ENCODE assay signal across 1 cellular context in genomic region chr5:57173318-57174127, GRCh38.
A peak's percentile ranks its signal among the peaks of the same experiment; 100 is the strongest.
TF ChIP-seq lines count a peak whose summit lies in the region.

Gene GPBP1 (plus strand): TSS chr5:57174059. CDS start chr5:57214131, 40,072 bp downstream.

TF ChIP-seq in HEK293, 187 proteins besides CTCF, POLR2A, EP300 and RAD21 (continued from another document and continues in another):
- peak; percentile 50; the same call in 1 of the 2 replicates for TF ChIP-seq KLF7 (tag by site-specific recombination; IDR thresholded peaks at IDR 0.05; ENCODE audit: borderline replicate concordance)
- TF ChIP-seq ZNF530 (tag by site-specific recombination; IDR thresholded peaks at IDR 0.05; ENCODE audit: low read depth), result no peak
- no peak for TF ChIP-seq ZNF776 (tag by site-specific recombination; IDR thresholded peaks at IDR 0.05; ENCODE audit: borderline replicate concordance)
- no peak for TF ChIP-seq ZNF138 (tag by site-specific recombination; IDR thresholded peaks at IDR 0.05; ENCODE audit: borderline replicate concordance)
- peak; percentile 72; the same call in 1 of the 2 replicates for TF ChIP-seq MZF1 (tag by site-specific recombination; IDR thresholded peaks at IDR 0.05; ENCODE audit: borderline replicate concordance)
- TF ChIP-seq ZNF280C (tag by site-specific recombination; IDR thresholded peaks at IDR 0.05), result no peak
- TF ChIP-seq ZNF561 (tag by site-specific recombination; IDR thresholded peaks at IDR 0.05; ENCODE audit: borderline replicate concordance), result peak; percentile 4
- peak; percentile 64 for TF ChIP-seq ZBTB44 (tag by site-specific recombination; IDR thresholded peaks at IDR 0.05)
- TF ChIP-seq SETDB1 (IDR thresholded peaks at IDR 0.05; ENCODE audit: insufficient read length, low read length), result no peak
- TF ChIP-seq ZNF660 (tag by site-specific recombination; IDR thresholded peaks at IDR 0.05), result peak; percentile 64
- TF ChIP-seq YY2 (tag by site-specific recombination; IDR thresholded peaks at IDR 0.05), result peak; percentile 89; the same call in 1 of the 2 replicates
- no peak for TF ChIP-seq AEBP2 (tag by site-specific recombination; IDR thresholded peaks at IDR 0.05; ENCODE audit: borderline replicate concordance)
- TF ChIP-seq ZNF548 (tag by site-specific recombination; IDR thresholded peaks at IDR 0.05), result no peak
- no peak for TF ChIP-seq ZNF311 (tag by site-specific recombination; IDR thresholded peaks at IDR 0.05; ENCODE audit: borderline replicate concordance)
- no peak for TF ChIP-seq ZNF23 (tag by site-specific recombination; IDR thresholded peaks at IDR 0.05; ENCODE audit: borderline replicate concordance)
- no peak for TF ChIP-seq ZNF211 (tag by site-specific recombination; IDR thresholded peaks at IDR 0.05; ENCODE audit: low read depth)
- no peak for TF ChIP-seq PRDM2 (tag by site-specific recombination; IDR thresholded peaks at IDR 0.05; ENCODE audit: borderline replicate concordance)
- no peak for TF ChIP-seq ZNF169 (tag by site-specific recombination; IDR thresholded peaks at IDR 0.05)
- no peak; the same call in 1 of the 2 replicates for TF ChIP-seq PBX3 (CRISPR knock-in tag; IDR thresholded peaks at IDR 0.05)
- TF ChIP-seq ZNF645 (tag by site-specific recombination; IDR thresholded peaks at IDR 0.05), result no peak
- TF ChIP-seq SP7 (tag by site-specific recombination; IDR thresholded peaks at IDR 0.05), result peak; percentile 70
- TF ChIP-seq ZNF223 (tag by site-specific recombination; IDR thresholded peaks at IDR 0.05), result no peak
- TF ChIP-seq ATF2 (tag by site-specific recombination; IDR thresholded peaks at IDR 0.05; ENCODE audit: low read depth), result peak; percentile 96
- TF ChIP-seq ZNF132 (tag by site-specific recombination; IDR thresholded peaks at IDR 0.05; ENCODE audit: borderline replicate concordance), result no peak
- no peak for TF ChIP-seq ZNF701 (tag by site-specific recombination; IDR thresholded peaks at IDR 0.05)
- no peak for TF ChIP-seq ZNF335 (tag by site-specific recombination; conservative IDR thresholded peaks at IDR 0.05)
- no peak for TF ChIP-seq ZBTB7A (tag by site-specific recombination; IDR thresholded peaks at IDR 0.05; ENCODE audit: low read depth)
- peak; percentile 56 for TF ChIP-seq KLF16 (tag by site-specific recombination; IDR thresholded peaks at IDR 0.05)
- TF ChIP-seq KLF1 (tag by site-specific recombination; IDR thresholded peaks at IDR 0.05), result peak; percentile 79
- TF ChIP-seq KLF9 (tag by site-specific recombination; IDR thresholded peaks at IDR 0.05; ENCODE audit: low read depth), result peak; percentile 87
- TF ChIP-seq WT1 (tag by site-specific recombination; IDR thresholded peaks at IDR 0.05), result peak; percentile 58; the same call in 1 of the 2 replicates
- TF ChIP-seq PRDM4 (tag by site-specific recombination; IDR thresholded peaks at IDR 0.05), result peak; percentile 24; the same call in 1 of the 2 replicates
- TF ChIP-seq ZNF704 (tag by site-specific recombination; IDR thresholded peaks at IDR 0.05), result no peak
- TF ChIP-seq ZNF596 (tag by site-specific recombination; IDR thresholded peaks at IDR 0.05), result 0 out of 2 replicates have a peak, but pooled peaks have one; percentile 20
- TF ChIP-seq ZBTB8A (tag by site-specific recombination; IDR thresholded peaks at IDR 0.05), result peak; percentile 87
- peak; percentile 92 for TF ChIP-seq GLIS1 (tag by site-specific recombination; IDR thresholded peaks at IDR 0.05)
- TF ChIP-seq ZFHX2 (tag by site-specific recombination; conservative IDR thresholded peaks at IDR 0.05), result no peak
- no peak for TF ChIP-seq BCL11A (tag by site-specific recombination; IDR thresholded peaks at IDR 0.05; ENCODE audit: low read depth)
- peak; percentile 96 for TF ChIP-seq ZBTB21 (tag by site-specific recombination; IDR thresholded peaks at IDR 0.05)
- no peak for TF ChIP-seq ZNF266 (tag by site-specific recombination; IDR thresholded peaks at IDR 0.05; ENCODE audit: low read depth)
- no peak for TF ChIP-seq HOXD13 (CRISPR knock-in tag; IDR thresholded peaks at IDR 0.05; ENCODE audit: borderline replicate concordance)
- no peak for TF ChIP-seq ZNF670 (tag by site-specific recombination; IDR thresholded peaks at IDR 0.05; ENCODE audit: low read depth)
